17 cellular contexts compared by ENCODE assay signal in the genomic region with DNA sequence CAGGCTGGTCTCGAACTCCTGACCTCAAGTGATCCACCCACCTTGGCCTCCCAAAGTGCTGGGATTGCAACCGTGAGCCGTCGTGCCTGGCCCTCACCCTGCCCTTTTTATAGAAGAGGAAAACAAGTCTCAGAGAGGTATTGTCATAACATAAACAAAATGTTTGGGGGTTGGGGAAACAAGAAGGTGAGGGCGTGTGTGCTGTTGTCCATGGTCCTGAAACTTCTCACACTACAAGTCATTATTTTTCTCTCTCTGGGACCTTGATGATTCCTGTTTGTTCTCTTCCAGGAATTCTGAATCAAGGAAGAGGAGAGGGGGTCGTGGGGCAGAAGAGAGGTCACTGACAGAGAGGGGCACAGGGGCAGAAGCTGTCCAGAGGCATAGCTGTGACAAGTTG.
DNase-seq lines count a peak whose midpoint lies in the region; ATAC-seq, FAIRE-seq and TF ChIP-seq lines count a peak whose summit lies in the region.
"Had no signal": no experiment of that assay in that cellular context is flagged by ENCODE, and none has a peak within 500 bp of the region (broad histone marks: within the 10 kb centered on the region; RNA-seq: fewer than 3 reads in every experiment).

No MANE protein-coding gene starts in this region.

- TF ChIP-seq CTCF in HepG2 (CRISPR knock-in tag; IDR thresholded peaks at IDR 0.05) (no peak), right lobe of liver (IDR thresholded peaks at IDR 0.05) (no peak), fibroblast of villous mesenchyme (IDR thresholded peaks at IDR 0.05; ENCODE audit: insufficient read depth, low read depth, low read length) (no peak)

- no peak for FAIRE-seq in HepG2 (lab: Jason Lieb, UNC)
- FAIRE-seq in urothelium cell line (lab: Jason Lieb, UNC), result no peak

- no peak for TF ChIP-seq EP300 in HepG2 (IDR thresholded peaks at IDR 0.05; ENCODE audit: low read depth in 2 of 2, low read length in 2 of 2)
- no peak for TF ChIP-seq EP300 in HepG2 (CRISPR knock-in tag; IDR thresholded peaks at IDR 0.05; ENCODE audit: borderline replicate concordance)

- H3K9me3 ChIP-seq in HepG2 (ENCODE audit: low read length), result no peaks in the 10 kb centered on the region
- H3K9me3 ChIP-seq in right lobe of liver, result no peaks in the 10 kb centered on the region
- H3K9me3 ChIP-seq: gastrocnemius medialis, ovary had no signal

- no peak overlapping the region for H3K27ac ChIP-seq in HepG2 (ENCODE audit: extremely low read length, insufficient read depth, low read length)
- H3K27ac ChIP-seq in right lobe of liver, result no peak overlapping the region
- H3K27ac ChIP-seq: gastrocnemius medialis, ovary had no signal

- H3K9ac ChIP-seq in HepG2 (ENCODE audit: insufficient read depth, low read depth, low read length), result no peak overlapping the region

- no peak overlapping the region for H2AFZ ChIP-seq in HepG2 (ENCODE audit: low read length)

- WGBS in HepG2 (ENCODE audit: low lambda C conversion rate), result 9% methylated on average over 6 of the region's 6 CpGs
- 24% methylated on average over 6 of the region's 6 CpGs for WGBS in right lobe of liver (ENCODE audit: insufficient coverage, low coverage, low lambda C conversion rate, missing lambda C conversion rate)

- ATAC-seq in HepG2 (no peak), right lobe of liver (no peak)
- ATAC-seq: activated CD8-positive, alpha-beta T cell treated with anti-CD3 and anti-CD28 coated beads, Interleukin-2, amount 10 ng/mL, durations not matched to agents 7 days and 5 days; activated T-helper 17 cell treated with anti-CD3 and anti-CD28 coated beads, Interleukin-2, amount 50 U/mL, for 72 hours; effector memory CD8-positive, alpha-beta T cell; gastrocnemius medialis had no signal

- H3K79me2 ChIP-seq in HepG2 (ENCODE audit: insufficient read depth, low read length), result no peaks in the 10 kb centered on the region

- intact Hi-C loops in HepG2 (cut with micrococcal nuclease; ENCODE audit: unreplicated experiment) (no loop called here), right lobe of liver (cut with DNase I) (no loop called here)

- H3K4me2 ChIP-seq in HepG2 (ENCODE audit: low read depth, low read length), result no peak overlapping the region

- H3K36me3 ChIP-seq in HepG2 (replicated peaks in 1 of 2; ENCODE audit: control insufficient read depth in 1 of 2, insufficient read depth in 2 of 2, low read length in 2 of 2) (no peaks in the 10 kb centered on the region), right lobe of liver (no peaks in the 10 kb centered on the region)
- H3K36me3 ChIP-seq: gastrocnemius medialis, ovary had no signal

- DNase-seq in HepG2 (ENCODE audit: low spot score) (no peak), right lobe of liver (no peak), SW480 (ENCODE audit: low spot score) (peak; percentile 48), fibroblast of villous mesenchyme (ENCODE audit: low read depth) (peak; percentile 8), urothelium cell line (ENCODE audit: low spot score) (peak; percentile 36), NCI-H2196 (lab: John Stamatoyannopoulos, UW; ENCODE audit: unreplicated experiment) (no peak)
- no peak for DNase-seq in activated effector memory CD4-positive, alpha-beta T cell treated with Interleukin-2 at 50 U/mL for 16 hours
- DNase-seq in activated CD4-positive, alpha-beta T cell treated with anti-CD3 and anti-CD28 coated beads for 48 hours, result no peak
- DNase-seq: activated CD8-positive, alpha-beta T cell treated with anti-CD3 and anti-CD28 coated beads, Interleukin-2, amount 10 ng/mL, durations not matched to agents 7 days and 5 days; effector memory CD8-positive, alpha-beta T cell; gastrocnemius medialis; NCI-H2107; ovary; SHP77 treated with DMSO at 0.1 percent for 48 hours; stimulated activated CD4-positive, alpha-beta T cell treated with anti-CD3 and anti-CD28 coated beads, Interleukin-12 subunit alpha, Interleukin-12 subunit beta, amount 100 ng/mL, for 4 hours; T-helper 9 cell had no signal

- TF ChIP-seq POLR2A in HepG2 (IDR thresholded peaks at IDR 0.05; ENCODE audit: insufficient read depth in 1 of 2, low read depth in 2 of 2, low read length in 2 of 2), result no peak
- no peak for TF ChIP-seq POLR2A in right lobe of liver (IDR thresholded peaks at IDR 0.05)

- no peaks in the 10 kb centered on the region for H4K20me1 ChIP-seq in HepG2 (ENCODE audit: insufficient read depth, low read length)

- BruUV-seq in HepG2 (replicated peaks; lab: Mats Ljungman, UMichigan), result no TSS peak

- CTCF ChIA-PET in HepG2 (lab: Yijun Ruan, JAX; ENCODE audit: low intra/inter-chr PET ratio, low total read pairs), result no interaction called here

- H3K4me1 ChIP-seq in HepG2 (ENCODE audit: insufficient read depth, low read length), result peaks cover 11% of the 10 kb centered on the region
- H3K4me1 ChIP-seq in right lobe of liver, result no peaks in the 10 kb centered on the region
- H3K4me1 ChIP-seq: gastrocnemius medialis had no signal

- no peak for TF ChIP-seq RAD21 in HepG2 (CRISPR knock-in tag; IDR thresholded peaks at IDR 0.05)

- H3K27me3 ChIP-seq in HepG2 (ENCODE audit: control insufficient read depth in 1 of 2, insufficient read depth in 2 of 2, low read length in 2 of 2) (peaks cover 0 to 13% of the 10 kb centered on the region in 2 experiments; a peak in 3 of 5 replicates), right lobe of liver (no peaks in the 10 kb centered on the region)
- H3K27me3 ChIP-seq: ovary had no signal

- POLR2A ChIA-PET in HepG2 (lab: Yijun Ruan, JAX), result no interaction called here

- H3K4me3 ChIP-seq in HepG2 (replicated peaks in 1 of 3; ENCODE audit: insufficient read depth in 1 of 3, low read depth in 2 of 3, low read length in 3 of 3) (no peak overlapping the region), right lobe of liver (no peak overlapping the region), fibroblast of villous mesenchyme (ENCODE audit: low read depth, low read length) (no peak overlapping the region)
- H3K4me3 ChIP-seq: gastrocnemius medialis, ovary had no signal

- in situ Hi-C loops in HepG2 (cut with HindIII; ENCODE audit: extremely low pct_ligation_motif_present, low pct_unique_long_range_greater_than_20kb), result no loop called here

TF ChIP-seq in HepG2, 621 proteins besides CTCF, POLR2A, EP300 and RAD21:
- TF ChIP-seq EHMT2 (IDR thresholded peaks at IDR 0.05; ENCODE audit: borderline replicate concordance, low read depth, low read length) (peak; percentile 82; the same call in 1 of the 2 replicates), MIER2 (CRISPR knock-in tag; IDR thresholded peaks at IDR 0.05) (peak; percentile 92), ZC3H13 (CRISPR knock-in tag; IDR thresholded peaks at IDR 0.05) (no peak), CREB1 (IDR thresholded peaks at IDR 0.05) (no peak), CREB1 (CRISPR knock-in tag; IDR thresholded peaks at IDR 0.05) (no peak), ZNF883 (CRISPR knock-in tag; IDR thresholded peaks at IDR 0.05; ENCODE audit: not compliant biosample characterization) (no peak)
- TF ChIP-seq, protein P1, sequence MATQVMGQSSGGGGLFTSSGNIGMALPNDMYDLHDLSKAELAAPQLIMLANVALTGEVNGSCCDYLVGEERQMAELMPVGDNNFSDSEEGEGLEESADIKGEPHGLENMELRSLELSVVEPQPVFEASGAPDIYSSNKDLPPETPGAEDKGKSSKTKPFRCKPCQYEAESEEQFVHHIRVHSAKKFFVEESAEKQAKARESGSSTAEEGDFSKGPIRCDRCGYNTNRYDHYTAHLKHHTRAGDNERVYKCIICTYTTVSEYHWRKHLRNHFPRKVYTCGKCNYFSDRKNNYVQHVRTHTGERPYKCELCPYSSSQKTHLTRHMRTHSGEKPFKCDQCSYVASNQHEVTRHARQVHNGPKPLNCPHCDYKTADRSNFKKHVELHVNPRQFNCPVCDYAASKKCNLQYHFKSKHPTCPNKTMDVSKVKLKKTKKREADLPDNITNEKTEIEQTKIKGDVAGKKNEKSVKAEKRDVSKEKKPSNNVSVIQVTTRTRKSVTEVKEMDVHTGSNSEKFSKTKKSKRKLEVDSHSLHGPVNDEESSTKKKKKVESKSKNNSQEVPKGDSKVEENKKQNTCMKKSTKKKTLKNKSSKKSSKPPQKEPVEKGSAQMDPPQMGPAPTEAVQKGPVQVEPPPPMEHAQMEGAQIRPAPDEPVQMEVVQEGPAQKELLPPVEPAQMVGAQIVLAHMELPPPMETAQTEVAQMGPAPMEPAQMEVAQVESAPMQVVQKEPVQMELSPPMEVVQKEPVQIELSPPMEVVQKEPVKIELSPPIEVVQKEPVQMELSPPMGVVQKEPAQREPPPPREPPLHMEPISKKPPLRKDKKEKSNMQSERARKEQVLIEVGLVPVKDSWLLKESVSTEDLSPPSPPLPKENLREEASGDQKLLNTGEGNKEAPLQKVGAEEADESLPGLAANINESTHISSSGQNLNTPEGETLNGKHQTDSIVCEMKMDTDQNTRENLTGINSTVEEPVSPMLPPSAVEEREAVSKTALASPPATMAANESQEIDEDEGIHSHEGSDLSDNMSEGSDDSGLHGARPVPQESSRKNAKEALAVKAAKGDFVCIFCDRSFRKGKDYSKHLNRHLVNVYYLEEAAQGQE (IDR thresholded peaks at IDR 0.05; ENCODE audit: borderline replicate concordance in 1 of 2, low read depth in 1 of 2, low read length in 2 of 2), result peak; percentile 46 to 93

Comparison
In these comparisons a context has a peak if more than half of its experiments do, and no peak if none do; other contexts are left out.
1. DNase-seq: peak in SW480 (single experiment), fibroblast of villous mesenchyme (single experiment) and urothelium cell line (single experiment); none in HepG2 (single experiment), right lobe of liver (0 of 3), activated effector memory CD4-positive, alpha-beta T cell treated with Interleukin-2 at 50 U/mL for 16 hours (single experiment), NCI-H2196 (single experiment) and activated CD4-positive, alpha-beta T cell treated with anti-CD3 and anti-CD28 coated beads for 48 hours (single experiment).